ENCODE assay signal across 9 cellular contexts in genomic region chr2:223956267-223956666, GRCh38. TPM values are rescaled to one million over a fixed set of nuclear protein-coding genes. Genes with fewer than 3 reads are reported as not detected.
A peak's percentile ranks its signal among the peaks of the same experiment; 100 is the strongest.
DNase-seq lines count a peak whose midpoint lies in the region; ATAC-seq and TF ChIP-seq lines count a peak whose summit lies in the region.
"Had no signal": no experiment of that assay in that cellular context is flagged by ENCODE, and none has a peak within 500 bp of the region (broad histone marks: within the 10 kb centered on the region; RNA-seq: fewer than 3 reads in every experiment).

No MANE protein-coding gene starts in this region.

- POLR2A ChIA-PET in RWPE1 (lab: Yijun Ruan, JAX; ENCODE audit: low non-redundant PET) = no interaction called here

- H3K27me3 ChIP-seq in left lung (no peaks in the 10 kb centered on the region), H7 (ENCODE audit: control insufficient read depth, insufficient read depth, low read length) (no peaks in the 10 kb centered on the region)
- H3K27me3 ChIP-seq: BE2C had no signal

- H3K27ac Mint-ChIP-seq in type B pancreatic cell = peak overlapping the region; percentile 68

- peak overlapping the region in 1 of 2 donors; percentile 93 for H3K4me3 ChIP-seq in left lung
- H3K4me3 ChIP-seq in H7 (ENCODE audit: insufficient read depth, low read depth, low read length) = no peak overlapping the region

- H3K4me1 Mint-ChIP-seq in activated T-cell treated with anti-CD3 and anti-CD28 coated beads, Interleukin-2, amount 50 U/mL, for 4 hours (ENCODE audit: low read depth) = peaks cover 58% of the 10 kb centered on the region
- peaks cover 29% of the 10 kb centered on the region for H3K4me1 Mint-ChIP-seq in type B pancreatic cell (ENCODE audit: unreplicated experiment)

- H3K9me3 ChIP-seq in left lung = no peaks in the 10 kb centered on the region
- H3K9me3 ChIP-seq: BE2C had no signal

- TF ChIP-seq CTCF in RWPE1 (conservative IDR thresholded peaks at IDR 0.05; ENCODE audit: low read depth) (no peak), left lung (IDR thresholded peaks at IDR 0.05) (no peak), type B pancreatic cell (conservative IDR thresholded peaks at IDR 0.05) (no peak)

- no peaks in the 10 kb centered on the region for H3K27me3 Mint-ChIP-seq in activated T-cell treated with anti-CD3 and anti-CD28 coated beads, Interleukin-2, amount 50 U/mL, for 4 hours (ENCODE audit: low read depth)
- H3K27me3 Mint-ChIP-seq in type B pancreatic cell = peaks cover 4% of the 10 kb centered on the region

- no peak overlapping the region for H3K27ac ChIP-seq in RWPE1
- peak overlapping the region; percentile 88 to 96 for H3K27ac ChIP-seq in left lung

- H3K36me3 Mint-ChIP-seq in activated T-cell treated with anti-CD3 and anti-CD28 coated beads, Interleukin-2, amount 50 U/mL, for 4 hours (ENCODE audit: insufficient read depth) = peaks cover 17% of the 10 kb centered on the region
- no peaks in the 10 kb centered on the region for H3K36me3 Mint-ChIP-seq in type B pancreatic cell

- peak overlapping the region; percentile 98 for H3K4me3 Mint-ChIP-seq in activated T-cell treated with anti-CD3 and anti-CD28 coated beads, Interleukin-2, amount 50 U/mL, for 4 hours
- peak overlapping the region; percentile 95 for H3K4me3 Mint-ChIP-seq in type B pancreatic cell

- intact Hi-C loops in left lung (cut with DNase I) = no loop called here

- no peaks in the 10 kb centered on the region for H3K9me3 Mint-ChIP-seq in activated T-cell treated with anti-CD3 and anti-CD28 coated beads, Interleukin-2, amount 50 U/mL, for 4 hours
- H3K9me3 Mint-ChIP-seq in type B pancreatic cell = no peaks in the 10 kb centered on the region

- no peak for DNase-seq in activated T-cell treated with anti-CD3 and anti-CD28 coated beads, Interleukin-2, amount 50 U/mL, for 4 hours
- DNase-seq in activated T-cell treated with anti-CD3 and anti-CD28 coated beads for 4 hours (no peak), RWPE1 (ENCODE audit: low spot score) (peak; percentile 54), left lung (no peak), type B pancreatic cell (ENCODE audit: extremely low spot score, unreplicated experiment) (no peak), GF-D8 (lab: John Stamatoyannopoulos, UW) (no peak), H7 (no peak)
- DNase-seq: BE2C had no signal

- no peak for ATAC-seq in activated T-cell treated with anti-CD3 and anti-CD28 coated beads, Interleukin-2, amount 50 U/mL, for 4 hours
- ATAC-seq in left lung (no peak), GM21515 (IDR thresholded peaks at IDR 0.05; ENCODE audit: unreplicated experiment) (no peak)

- peaks cover 13 to 47% of the 10 kb centered on the region in 2 donors for H3K4me1 ChIP-seq in left lung

- H3K36me3 ChIP-seq in left lung (peaks cover 0 to 14% of the 10 kb centered on the region in 2 donors), H7 (replicated peaks; ENCODE audit: control insufficient read depth, insufficient read depth, low read length) (peaks cover 10% of the 10 kb centered on the region)

- CTCF ChIA-PET in RWPE1 (lab: Yijun Ruan, JAX) = interaction anchor here (0.6 kb wide), 1 partner anchor 261 kb away, joined by 4 read pairs; no protein-coding TSS in a partner anchor

RNA-seq across cellular contexts. Expression of gene MRPL44, which starts 1.0 kb away (rescaled TPM):
- total RNA-seq in activated T-cell treated with anti-CD3 and anti-CD28 coated beads, Interleukin-2, amount 50 U/mL, for 4 hours = 10 to 100 TPM; 41.2 to 44.1 (median 41.7) TPM
- total RNA-seq in left lung (10 to 100 TPM; 23.1 to 24.3 TPM), type B pancreatic cell (ENCODE audit: low replicate concordance) (27.4 and 29.2 TPM in 2 replicates)
- total RNA-seq in H7 (2014; rRNA removed; shearing (Covaris generic)) = 80.7 and 88.1 TPM in 2 replicates

RNA-seq across cellular contexts. Expression of gene WDFY1, which starts 11.1 kb away (rescaled TPM):
- 10 to 100 TPM; 21.3 to 32.8 (median 23.2) TPM for total RNA-seq in activated T-cell treated with anti-CD3 and anti-CD28 coated beads, Interleukin-2, amount 50 U/mL, for 4 hours
- 10 to 100 TPM; 45.5 to 46.3 TPM for total RNA-seq in left lung
- 38.2 and 45.5 TPM in 2 replicates for total RNA-seq in type B pancreatic cell (ENCODE audit: low replicate concordance)
- 88.8 and 118 TPM in 2 replicates for total RNA-seq in H7 (2014; rRNA removed; shearing (Covaris generic))
